In the genomic region with DNA sequence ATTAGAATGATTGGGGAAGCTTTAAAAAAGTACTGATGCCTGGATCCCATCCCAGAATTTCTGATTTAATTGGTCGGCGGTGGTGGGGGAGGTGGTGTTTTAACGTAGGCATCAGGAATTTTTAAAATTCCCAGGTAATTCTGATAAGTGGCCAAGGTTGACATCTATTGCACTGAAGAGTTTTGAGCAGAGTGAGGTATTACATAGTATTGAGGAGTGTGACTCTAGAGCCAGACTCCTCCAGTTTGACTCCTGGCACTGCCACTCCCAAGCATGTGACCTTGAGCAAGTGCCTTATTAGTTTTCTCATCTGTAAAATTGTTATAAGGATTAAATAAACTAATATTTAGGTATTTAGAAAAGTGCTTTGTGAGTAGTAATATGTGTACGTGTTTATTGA, we compare ENCODE assay signal across 23 cellular contexts. TPM values are rescaled to one million over a fixed set of nuclear protein-coding genes. Genes with fewer than 3 reads are reported as not detected.
A peak's percentile ranks its signal among the peaks of the same experiment; 100 is the strongest.
DNase-seq lines count a peak whose midpoint lies in the region; ATAC-seq and TF ChIP-seq lines count a peak whose summit lies in the region.
"Had no signal": no experiment of that assay in that cellular context is flagged by ENCODE, and none has a peak within 500 bp of the region (broad histone marks: within the 10 kb centered on the region; RNA-seq: fewer than 3 reads in every experiment).

No MANE protein-coding gene starts in this region.

- CTCF ChIA-PET in naive thymus-derived CD4-positive, alpha-beta T cell (lab: Charles Lee), result no interaction called here

- H3K4me1 ChIP-seq in left ventricle myocardium inferior (peaks cover 63% of the 10 kb centered on the region), body of pancreas (peaks cover 30% of the 10 kb centered on the region), upper lobe of right lung (no peaks in the 10 kb centered on the region)
- H3K4me1 ChIP-seq in naive thymus-derived CD4-positive, alpha-beta T cell (ENCODE audit: control insufficient read depth in 2 of 2, insufficient read depth in 2 of 2, low read length in 2 of 2), result peaks cover 13 to 38% of the 10 kb centered on the region in 2 donors
- H3K4me1 ChIP-seq: BE2C, HAP-1 had no signal

- ATAC-seq in left ventricle myocardium superior, result no peak
- peak; percentile 50 for ATAC-seq in body of pancreas
- ATAC-seq in naive thymus-derived CD4-positive, alpha-beta T cell, result no peak
- ATAC-seq in upper lobe of right lung, result peak; percentile 30
- no peak for ATAC-seq in HG03521 (IDR thresholded peaks at IDR 0.05; ENCODE audit: unreplicated experiment)
- ATAC-seq: A549 had no signal

- H3K4me1 Mint-ChIP-seq in naive thymus-derived CD4-positive, alpha-beta T cell, result peaks cover 11 to 90% (median 81%) of the 10 kb centered on the region in 7 donors

- H3K9me3 ChIP-seq in left ventricle myocardium inferior (replicated peaks) (no peaks in the 10 kb centered on the region), body of pancreas (no peaks in the 10 kb centered on the region), upper lobe of right lung (no peaks in the 10 kb centered on the region)
- no peaks in the 10 kb centered on the region for H3K9me3 ChIP-seq in naive thymus-derived CD4-positive, alpha-beta T cell (ENCODE audit: control insufficient read depth in 2 of 3, low read length in 3 of 3)
- H3K9me3 ChIP-seq: A549, BE2C, HAP-1 had no signal

- no peak for DNase-seq in left ventricle myocardium inferior
- no peak for DNase-seq in left ventricle myocardium superior
- no peak for DNase-seq in body of pancreas
- no peak for DNase-seq in naive thymus-derived CD4-positive, alpha-beta T cell
- no peak for DNase-seq in upper lobe of right lung
- DNase-seq in NOMO-1 treated with dmso at 0.1 percent for 144 hours (lab: John Stamatoyannopoulos, UW; ENCODE audit: unreplicated experiment), result no peak
- DNase-seq: 8988T; ACHN; AML-193; BE2C; Calu3; CD4-positive, alpha-beta T cell; COR-L47; DMS53; DMS79 treated with DMSO at 0.1 percent for 48 hours; GF-D8; GOT3; HFFc6 had no signal

- intact Hi-C loops in left ventricle myocardium inferior (cut with micrococcal nuclease), result no loop called here
- intact Hi-C loops in left ventricle myocardium superior (cut with micrococcal nuclease), result no loop called here
- intact Hi-C loops in body of pancreas (cut with DNase I), result no loop called here
- intact Hi-C loops in naive thymus-derived CD4-positive, alpha-beta T cell (cut with micrococcal nuclease), result no loop called here
- intact Hi-C loops in upper lobe of right lung (cut with DNase I), result no loop called here

- POLR2A ChIA-PET in naive thymus-derived CD4-positive, alpha-beta T cell (lab: Charles Lee), result interaction anchor here (1.8 kb wide), 1 partner anchor 25 kb away, joined by 5 read pairs; no protein-coding TSS in a partner anchor

- no peak for TF ChIP-seq CTCF in left ventricle myocardium inferior (IDR thresholded peaks at IDR 0.05; ENCODE audit: borderline replicate concordance)
- no peak for TF ChIP-seq CTCF in body of pancreas (IDR thresholded peaks at IDR 0.05)
- no peak for TF ChIP-seq CTCF in upper lobe of right lung (IDR thresholded peaks at IDR 0.05)

- TF ChIP-seq POLR2A in body of pancreas (IDR thresholded peaks at IDR 0.05), result no peak

- no peaks in the 10 kb centered on the region for H3K36me3 ChIP-seq in left ventricle myocardium inferior
- H3K36me3 ChIP-seq in body of pancreas (replicated peaks in 1 of 2; ENCODE audit: insufficient read depth in 1 of 2, low read depth in 2 of 2), result no peaks in the 10 kb centered on the region
- no peaks in the 10 kb centered on the region for H3K36me3 ChIP-seq in naive thymus-derived CD4-positive, alpha-beta T cell (ENCODE audit: control insufficient read depth in 2 of 3, insufficient read depth in 3 of 3, low read length in 3 of 3)
- H3K36me3 ChIP-seq in upper lobe of right lung, result no peaks in the 10 kb centered on the region
- H3K36me3 ChIP-seq: BE2C, HAP-1 had no signal

- H3K4me3 Mint-ChIP-seq in naive thymus-derived CD4-positive, alpha-beta T cell, result peak overlapping the region in 5 of 10 donors; percentile 24 to 75 (median 42)
- H3K4me3 Mint-ChIP-seq: CD14-positive monocyte; CD4-positive, alpha-beta T cell; HFFc6 had no signal

- H3K36me3 Mint-ChIP-seq in naive thymus-derived CD4-positive, alpha-beta T cell, result peaks cover 4 to 31% (median 22%) of the 10 kb centered on the region in 5 donors

- H3K4me3 ChIP-seq in left ventricle myocardium inferior, result no peak overlapping the region
- H3K4me3 ChIP-seq in body of pancreas, result no peak overlapping the region
- H3K4me3 ChIP-seq in naive thymus-derived CD4-positive, alpha-beta T cell (ENCODE audit: low read length), result no peak overlapping the region
- no peak overlapping the region for H3K4me3 ChIP-seq in upper lobe of right lung
- H3K4me3 ChIP-seq: A549; BLaER1 treated with 17β-estradiol and CSF1 and Interleukin-3, amounts not matched to agents 10 nM and 100 nM; HAP-1 had no signal

- 69 to 77% methylated on average over 4 of the region's 4 CpGs for WGBS in body of pancreas, 2 donors

- H3K27ac ChIP-seq in left ventricle myocardium inferior (replicated peaks) (peak overlapping the region; percentile 37), body of pancreas (peak overlapping the region in 1 of 4 donors; percentile 31), upper lobe of right lung (no peak overlapping the region)
- no peak overlapping the region for H3K27ac ChIP-seq in naive thymus-derived CD4-positive, alpha-beta T cell (ENCODE audit: low read depth, low read length)
- H3K27ac ChIP-seq: A549; BLaER1 treated with 17β-estradiol and CSF1 and Interleukin-3, amounts not matched to agents 10 nM and 100 nM had no signal

- H3K27me3 Mint-ChIP-seq in naive thymus-derived CD4-positive, alpha-beta T cell, result peaks cover 0 to 34% (median 0%) of the 10 kb centered on the region in 5 donors
- H3K27me3 Mint-ChIP-seq: CD4-positive, alpha-beta T cell had no signal

- H3K27ac Mint-ChIP-seq in naive thymus-derived CD4-positive, alpha-beta T cell, result peak overlapping the region in 5 of 9 donors; percentile 28 to 90 (median 65)
- H3K27ac Mint-ChIP-seq: CD14-positive monocyte; CD4-positive, alpha-beta T cell; HFFc6 had no signal

- H3K9me3 Mint-ChIP-seq in naive thymus-derived CD4-positive, alpha-beta T cell, result peaks cover 0 to 10% (median 0%) of the 10 kb centered on the region in 11 donors
- H3K9me3 Mint-ChIP-seq: HFFc6 had no signal

- H3K27me3 ChIP-seq in left ventricle myocardium inferior (ENCODE audit: low read depth) (no peaks in the 10 kb centered on the region), body of pancreas (no peaks in the 10 kb centered on the region), upper lobe of right lung (no peaks in the 10 kb centered on the region)
- no peaks in the 10 kb centered on the region for H3K27me3 ChIP-seq in naive thymus-derived CD4-positive, alpha-beta T cell (ENCODE audit: control insufficient read depth in 2 of 2, insufficient read depth in 2 of 2, low read length in 2 of 2)
- H3K27me3 ChIP-seq: BE2C had no signal

RNA-seq across cellular contexts. Expression of gene PLEKHA1, which starts 6.2 kb away (rescaled TPM):
- total RNA-seq in left ventricle myocardium inferior (50.4 TPM), left ventricle myocardium superior (71.1 TPM), body of pancreas (10 to 100 TPM; 14.2 to 26.5 TPM), upper lobe of right lung (59.9 TPM)
- total RNA-seq in naive thymus-derived CD4-positive, alpha-beta T cell, result 10 to 100 TPM in 4 of 5 experiments, 1 to 10 TPM in 1; 5.9 to 90.1 (median 39.2) TPM
- 100 to 1,000 TPM in 1 of 2 donors, 10 to 100 TPM in 1; 90.4 to 100 TPM for polyA plus RNA-seq in naive thymus-derived CD4-positive, alpha-beta T cell

Comparison
In these comparisons a context has a peak if more than half of its experiments do, and no peak if none do; other contexts are left out.
1. ATAC-seq: peak in body of pancreas (single experiment) and upper lobe of right lung (single experiment); none in left ventricle myocardium superior (single experiment), naive thymus-derived CD4-positive, alpha-beta T cell (single experiment) and HG03521 (single experiment).